ENCODE assay signal across 10 cellular contexts in genomic region chr4:173181769-173182374, GRCh38. TPM values are rescaled to one million over a fixed set of nuclear protein-coding genes. Genes with fewer than 3 reads are reported as not detected.
DNase-seq lines count a peak whose midpoint lies in the region; FAIRE-seq and TF ChIP-seq lines count a peak whose summit lies in the region.
"Had no signal": no experiment of that assay in that cellular context is flagged by ENCODE, and none has a peak within 500 bp of the region (broad histone marks: within the 10 kb centered on the region; RNA-seq: fewer than 3 reads in every experiment).

No MANE protein-coding gene starts in this region.

- no peaks in the 10 kb centered on the region for H3K36me3 Mint-ChIP-seq in immature natural killer cell

- peaks cover 0 to 3% (median 0%) of the 10 kb centered on the region in 3 donors for H3K27me3 Mint-ChIP-seq in immature natural killer cell (ENCODE audit: low read depth in 3 of 3)
- H3K27me3 Mint-ChIP-seq: activated naive CD8-positive, alpha-beta T cell treated with anti-CD3 and anti-CD28 coated beads, Interleukin-2, amount 10 ng/mL, durations not matched to agents 7 days and 5 days had no signal

- POLR2A ChIA-PET in OCI-LY7 (lab: Charles Lee) = interaction anchor here (0.7 to 1.5 kb wide), 5 partner anchors 8 to 67 kb away, joined by 3 to 7 read pairs (median 4); no protein-coding TSS in a partner anchor

- H3K4me2 ChIP-seq in OCI-LY7 (ENCODE audit: low read length) = no peak overlapping the region

- no peak overlapping the region for H3K27ac Mint-ChIP-seq in immature natural killer cell
- H3K27ac Mint-ChIP-seq: activated naive CD8-positive, alpha-beta T cell treated with anti-CD3 and anti-CD28 coated beads, Interleukin-2, amount 10 ng/mL, durations not matched to agents 7 days and 5 days had no signal

- peaks cover 18% of the 10 kb centered on the region for H3K4me1 ChIP-seq in OCI-LY7 (ENCODE audit: insufficient read depth, low read length, poor library complexity, severe bottlenecking)

- peaks cover 90% of the 10 kb centered on the region for H3K79me2 ChIP-seq in OCI-LY7 (ENCODE audit: insufficient read depth, low read depth, low read length)

- DNase-seq in AG10803 (ENCODE audit: low read depth) (peak; percentile 38), GM20000 (ENCODE audit: low spot score) (peak; percentile 48), HTR-8/SVneo (ENCODE audit: insufficient read length, low spot score) (no peak), epithelial cell of prostate (ENCODE audit: low read depth, low spot score) (peak; percentile 50), germinal center (ENCODE audit: low spot score) (no peak), OCI-LY7 (ENCODE audit: low spot score) (no peak), frontal cortex (ENCODE audit: low spot score in 2 of 2) (no peak), immature natural killer cell (no peak)
- DNase-seq: activated naive CD8-positive, alpha-beta T cell treated with anti-CD3 and anti-CD28 coated beads, Interleukin-2, amount 10 ng/mL, durations not matched to agents 7 days and 5 days; lower lobe of right lung had no signal

- peak; percentile 57 for FAIRE-seq in HTR-8/SVneo (lab: Jason Lieb, UNC)
- FAIRE-seq in frontal cortex (lab: Jason Lieb, UNC) = no peak

- peaks cover 12 to 17% of the 10 kb centered on the region in 2 donors for H3K4me1 Mint-ChIP-seq in immature natural killer cell

- peaks cover 5% of the 10 kb centered on the region; the same call in 1 of the 2 replicates for H4K20me1 ChIP-seq in OCI-LY7 (ENCODE audit: insufficient read depth, low read length)

- TF ChIP-seq CTCF in AG10803 (conservative IDR thresholded peaks at IDR 0.05; ENCODE audit: low read length) = no peak
- TF ChIP-seq CTCF in GM20000 (IDR thresholded peaks at IDR 0.05; ENCODE audit: extremely low read depth, missing control alignments) = no peak
- TF ChIP-seq CTCF in OCI-LY7 (conservative IDR thresholded peaks at IDR 0.05; ENCODE audit: low read length) = no peak

- H3K36me3 ChIP-seq in OCI-LY7 (ENCODE audit: insufficient read depth, low read length) = no peaks in the 10 kb centered on the region; the same call in 1 of the 2 replicates
- H3K36me3 ChIP-seq: lower lobe of right lung had no signal

- no peaks in the 10 kb centered on the region for H3K9me3 Mint-ChIP-seq in immature natural killer cell
- H3K9me3 Mint-ChIP-seq: activated naive CD8-positive, alpha-beta T cell treated with anti-CD3 and anti-CD28 coated beads, Interleukin-2, amount 10 ng/mL, durations not matched to agents 7 days and 5 days had no signal

- H3K4me3 Mint-ChIP-seq in immature natural killer cell = no peak overlapping the region
- H3K4me3 Mint-ChIP-seq: activated naive CD8-positive, alpha-beta T cell treated with anti-CD3 and anti-CD28 coated beads, Interleukin-2, amount 10 ng/mL, durations not matched to agents 7 days and 5 days had no signal

- no peaks in the 10 kb centered on the region for H3K9me2 ChIP-seq in OCI-LY7 (ENCODE audit: insufficient read depth, low read length)

- CTCF ChIA-PET in OCI-LY7 (lab: Charles Lee; ENCODE audit: unreplicated experiment) = no interaction called here

- peak overlapping the region; percentile 71 for H3K27ac ChIP-seq in epithelial cell of prostate
- no peak overlapping the region for H3K27ac ChIP-seq in OCI-LY7 (ENCODE audit: low read depth, low read length, poor library complexity, severe bottlenecking)
- H3K27ac ChIP-seq: lower lobe of right lung had no signal

- H3K4me3 ChIP-seq in AG10803 (ENCODE audit: low read length) = no peak overlapping the region
- no peak overlapping the region for H3K4me3 ChIP-seq in OCI-LY7 (ENCODE audit: low read depth, low read length, poor library complexity, severe bottlenecking)
- H3K4me3 ChIP-seq: lower lobe of right lung had no signal

- no peak overlapping the region for H2AFZ ChIP-seq in OCI-LY7 (ENCODE audit: low read length)

- no peaks in the 10 kb centered on the region for H3K9me3 ChIP-seq in OCI-LY7 (ENCODE audit: low read length)
- H3K9me3 ChIP-seq: lower lobe of right lung had no signal

- intact Hi-C loops in OCI-LY7 (cut with micrococcal nuclease; ENCODE audit: unreplicated experiment) = no loop called here

- BruUV-seq in OCI-LY7 (replicated peaks; lab: Mats Ljungman, UMichigan) = no TSS peak

RNA-seq across cellular contexts. Expression of gene GALNT7, which starts 13.3 kb away (rescaled TPM):
- 20.3 and 24.8 TPM in 2 replicates for total RNA-seq in OCI-LY7 (2014; rRNA removed; shearing (Covaris generic))
- total RNA-seq in OCI-LY7 (2022) (33.4 and 34.4 TPM in 2 replicates), frontal cortex (13.5 TPM)
- 1 to 10 TPM; 6.8 to 9.9 (median 6.9) TPM for polyA plus RNA-seq in immature natural killer cell

Comparison
In these comparisons a context has a peak if more than half of its experiments do, and no peak if none do; other contexts are left out.
1. DNase-seq: peak in AG10803 (single experiment), GM20000 (single experiment) and epithelial cell of prostate (single experiment); none in HTR-8/SVneo (single experiment), germinal center (single experiment), OCI-LY7 (single experiment), frontal cortex (0 of 2) and immature natural killer cell (0 of 3).